Comparison of ENCODE assay signal across 8 cellular contexts in the genomic region with DNA sequence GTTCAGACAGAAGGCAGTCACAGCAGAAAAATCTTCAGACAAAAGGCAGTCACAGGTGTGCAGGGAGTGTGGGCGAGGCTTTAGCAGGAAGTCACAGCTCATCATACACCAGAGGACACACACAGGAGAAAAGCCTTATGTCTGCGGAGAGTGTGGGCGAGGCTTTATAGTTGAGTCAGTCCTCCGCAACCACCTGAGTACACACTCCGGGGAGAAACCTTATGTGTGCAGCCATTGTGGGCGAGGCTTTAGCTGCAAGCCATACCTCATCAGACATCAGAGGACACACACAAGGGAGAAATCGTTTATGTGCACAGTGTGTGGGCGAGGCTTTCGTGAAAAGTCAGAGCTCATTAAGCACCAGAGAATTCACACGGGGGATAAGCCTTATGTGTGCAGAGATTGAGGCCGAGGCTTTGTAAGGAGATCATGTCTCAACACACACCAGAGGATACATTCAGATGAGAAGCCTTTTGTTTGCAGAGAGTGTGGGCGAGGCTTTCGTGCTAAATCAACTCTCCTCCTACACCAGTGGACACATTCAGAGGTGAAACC. TPM values are rescaled to one million over a fixed set of nuclear protein-coding genes. Genes with fewer than 3 reads are reported as not detected.
DNase-seq lines count a peak whose midpoint lies in the region; ATAC-seq and TF ChIP-seq lines count a peak whose summit lies in the region.

No MANE protein-coding gene starts in this region.

- no peak for TF ChIP-seq CTCF in endodermal cell (conservative IDR thresholded peaks at IDR 0.05)

- ATAC-seq in HG02885 (IDR thresholded peaks at IDR 0.05; ENCODE audit: poor library complexity, unreplicated experiment): peak; percentile 56
- ATAC-seq in HG02642 (IDR thresholded peaks at IDR 0.05; ENCODE audit: poor library complexity, unreplicated experiment): no peak

- H3K27me3 ChIP-seq in endodermal cell (ENCODE audit: control insufficient read depth, insufficient read depth, low read length, poor library complexity, severe bottlenecking): no peaks in the 10 kb centered on the region

- H3K9me3 Mint-ChIP-seq in activated CD4-positive, alpha-beta T cell treated with anti-CD3 and anti-CD28 coated beads, Interleukin-2, amount 10 ng/mL, durations not matched to agents 7 days and 5 days: no peaks in the 10 kb centered on the region
- peaks cover 28% of the 10 kb centered on the region for H3K9me3 Mint-ChIP-seq in endodermal cell

- no peaks in the 10 kb centered on the region for H3K4me1 ChIP-seq in endodermal cell (ENCODE audit: control insufficient read depth, insufficient read depth, low read length)

- CTCF ChIA-PET in activated CD4-positive, alpha-beta T cell treated with anti-CD3 and anti-CD28 coated beads, Interleukin-2, amount 10 ng/mL, durations not matched to agents 7 days and 5 days (lab: Charles Lee): interaction anchor here (0.6 to 9.6 kb wide), 10 partner anchors 9 to 474 kb away, joined by 3 to 80 read pairs (median 4); a partner anchor contains a TSS

- no peak overlapping the region for H3K9ac ChIP-seq in endodermal cell (ENCODE audit: extremely low read depth, low read length, poor library complexity, severe bottlenecking)

- POLR2A ChIA-PET in activated CD4-positive, alpha-beta T cell treated with anti-CD3 and anti-CD28 coated beads, Interleukin-2, amount 10 ng/mL, durations not matched to agents 7 days and 5 days (lab: Charles Lee): interaction anchor here (0.7 to 0.9 kb wide), 2 partner anchors 127 to 338 kb away, joined by 3 read pairs; no protein-coding TSS in a partner anchor

- peak overlapping the region; percentile 92 for H3K27ac Mint-ChIP-seq in activated CD4-positive, alpha-beta T cell treated with anti-CD3 and anti-CD28 coated beads, Interleukin-2, amount 10 ng/mL, durations not matched to agents 7 days and 5 days
- peak overlapping the region; percentile 50 for H3K27ac Mint-ChIP-seq in endodermal cell

- H3K4me1 Mint-ChIP-seq in activated CD4-positive, alpha-beta T cell treated with anti-CD3 and anti-CD28 coated beads, Interleukin-2, amount 10 ng/mL, durations not matched to agents 7 days and 5 days: peaks cover 37% of the 10 kb centered on the region
- H3K4me1 Mint-ChIP-seq in endodermal cell: peaks cover 12% of the 10 kb centered on the region

- peak; percentile 84 for DNase-seq in activated CD4-positive, alpha-beta T cell treated with anti-CD3 and anti-CD28 coated beads, Interleukin-2, amount 10 ng/mL, durations not matched to agents 7 days and 5 days
- DNase-seq in endodermal cell: no peak
- peak; percentile 64 to 80 for DNase-seq in stimulated activated CD4-positive, alpha-beta T cell treated with anti-CD3 and anti-CD28 coated beads, Interleukin-1b, Interleukin-23, amount 100 ng/mL, for 4 hours (ENCODE audit: low read depth in 2 of 2)
- DNase-seq in NCI-H1105 (lab: John Stamatoyannopoulos, UW): no peak
- no peak for DNase-seq in OCI-M1 (lab: John Stamatoyannopoulos, UW)
- no peak for DNase-seq in NCI-H526 (lab: John Stamatoyannopoulos, UW)

- H3K36me3 ChIP-seq in endodermal cell (ENCODE audit: control insufficient read depth, insufficient read depth, low read length): peaks cover 56% of the 10 kb centered on the region

- peaks cover 26% of the 10 kb centered on the region for H3K9me3 ChIP-seq in endodermal cell (ENCODE audit: control insufficient read depth, low read length)

- no peaks in the 10 kb centered on the region for H3K27me3 Mint-ChIP-seq in activated CD4-positive, alpha-beta T cell treated with anti-CD3 and anti-CD28 coated beads, Interleukin-2, amount 10 ng/mL, durations not matched to agents 7 days and 5 days
- no peaks in the 10 kb centered on the region for H3K27me3 Mint-ChIP-seq in endodermal cell (ENCODE audit: insufficient read depth)

- peaks cover 40% of the 10 kb centered on the region for H3K36me3 Mint-ChIP-seq in activated CD4-positive, alpha-beta T cell treated with anti-CD3 and anti-CD28 coated beads, Interleukin-2, amount 10 ng/mL, durations not matched to agents 7 days and 5 days (ENCODE audit: low read depth)
- peaks cover 78% of the 10 kb centered on the region for H3K36me3 Mint-ChIP-seq in endodermal cell (ENCODE audit: low read depth)

- H3K4me3 Mint-ChIP-seq in activated CD4-positive, alpha-beta T cell treated with anti-CD3 and anti-CD28 coated beads, Interleukin-2, amount 10 ng/mL, durations not matched to agents 7 days and 5 days: peak overlapping the region; percentile 50
- H3K4me3 Mint-ChIP-seq in endodermal cell: no peak overlapping the region

- peak overlapping the region; percentile 32 for H3K27ac ChIP-seq in endodermal cell (ENCODE audit: low read depth, low read length)

- 95 to 96% methylated on average over 11 to 13 of the region's 13 CpGs for WGBS in endodermal cell (ENCODE audit: insufficient coverage in 1 of 2, insufficient read length in 1 of 2), 2 experiments

- no peak overlapping the region for H3K4me3 ChIP-seq in endodermal cell (ENCODE audit: low read length)

RNA-seq across cellular contexts. Expression of a gene that starts 27.6 kb away (rescaled TPM):
- total RNA-seq in activated CD4-positive, alpha-beta T cell treated with anti-CD3 and anti-CD28 coated beads, Interleukin-2, amount 10 ng/mL, durations not matched to agents 7 days and 5 days: 10 to 100 TPM; 25.5 to 26.6 TPM
- total RNA-seq in endodermal cell: 10 to 100 TPM; 39.0 to 44.3 TPM
- 33.8 TPM for polyA plus RNA-seq in endodermal cell (2013, experiment 1 of 2)
- 29.9 TPM for polyA plus RNA-seq in endodermal cell (2013, experiment 2 of 2)

RNA-seq across cellular contexts. Expression of a gene that starts 32.7 kb away (rescaled TPM):
- total RNA-seq in activated CD4-positive, alpha-beta T cell treated with anti-CD3 and anti-CD28 coated beads, Interleukin-2, amount 10 ng/mL, durations not matched to agents 7 days and 5 days: 10 to 100 TPM; 32.1 to 36.5 TPM
- total RNA-seq in endodermal cell: 10 to 100 TPM; 27.7 to 30.2 TPM
- polyA plus RNA-seq in endodermal cell (2013, experiment 1 of 2): 38.0 TPM
- 33.1 TPM for polyA plus RNA-seq in endodermal cell (2013, experiment 2 of 2)

RNA-seq across cellular contexts. Expression of a gene that starts 45.2 kb away (rescaled TPM):
- total RNA-seq in activated CD4-positive, alpha-beta T cell treated with anti-CD3 and anti-CD28 coated beads, Interleukin-2, amount 10 ng/mL, durations not matched to agents 7 days and 5 days: not detected
- not detected for total RNA-seq in endodermal cell
- not detected for polyA plus RNA-seq in endodermal cell (2013, experiment 1 of 2)
- not detected for polyA plus RNA-seq in endodermal cell (2013, experiment 2 of 2)

Comparison
In these comparisons a context has a peak if more than half of its experiments do, and no peak if none do; other contexts are left out.
1. DNase-seq: peak in activated CD4-positive, alpha-beta T cell treated with anti-CD3 and anti-CD28 coated beads, Interleukin-2, amount 10 ng/mL, durations not matched to agents 7 days and 5 days (single experiment) and stimulated activated CD4-positive, alpha-beta T cell treated with anti-CD3 and anti-CD28 coated beads, Interleukin-1b, Interleukin-23, amount 100 ng/mL, for 4 hours (2 of 2); none in endodermal cell (single experiment), NCI-H1105 (single experiment), OCI-M1 (single experiment) and NCI-H526 (0 of 2).